Comparison of ENCODE assay signal across 12 cellular contexts in genomic region chr11:77779935-77780334, GRCh38. TPM values are rescaled to one million over a fixed set of nuclear protein-coding genes. Genes with fewer than 3 reads are reported as not detected.
A peak's percentile ranks its signal among the peaks of the same experiment; 100 is the strongest.
DNase-seq lines count a peak whose midpoint lies in the region; ATAC-seq, FAIRE-seq and TF ChIP-seq lines count a peak whose summit lies in the region.
"Had no signal": no experiment of that assay in that cellular context is flagged by ENCODE, and none has a peak within 500 bp of the region (broad histone marks: within the 10 kb centered on the region; RNA-seq: fewer than 3 reads in every experiment).

No MANE protein-coding gene starts in this region.

- POLR2A ChIA-PET in activated CD4-positive, alpha-beta memory T cell treated with anti-CD3 and anti-CD28 coated beads for 36 hours (lab: Charles Lee) = no interaction called here

- H3K4me1 Mint-ChIP-seq in activated CD4-positive, alpha-beta memory T cell treated with anti-CD3 and anti-CD28 coated beads for 36 hours (ENCODE audit: low read depth) = peaks cover 26% of the 10 kb centered on the region

- no peak for TF ChIP-seq POLR2A in GM12892 (IDR thresholded peaks at IDR 0.05; ENCODE audit: low read depth, low read length)

- intact Hi-C loops in activated CD4-positive, alpha-beta memory T cell treated with anti-CD3 and anti-CD28 coated beads for 36 hours (cut with micrococcal nuclease) = loop anchor here (5.0 kb wide), 1 partner anchor 37 kb away; no protein-coding TSS in a partner anchor

- no peak for ATAC-seq in HG03025 (IDR thresholded peaks at IDR 0.05; ENCODE audit: low FRiP score, unreplicated experiment)
- no peak for ATAC-seq in GM21737 (IDR thresholded peaks at IDR 0.05; ENCODE audit: unreplicated experiment)

- no peak for DNase-seq in GM12892 (ENCODE audit: insufficient read length)
- peak; percentile 25 for DNase-seq in NCI-H226
- DNase-seq in cardiac fibroblast (ENCODE audit: low read depth in 2 of 2) = peak; percentile 47 to 66
- peak; percentile 46 to 50 for DNase-seq in lung microvascular endothelial cell (ENCODE audit: low read depth in 2 of 2)
- no peak for DNase-seq in NCI-H146 (lab: John Stamatoyannopoulos, UW)
- no peak for DNase-seq in activated CD4-positive, alpha-beta memory T cell treated with anti-CD3 and anti-CD28 coated beads for 36 hours
- DNase-seq: adrenal gland, Calu3, ovary, substantia nigra had no signal

- FAIRE-seq in GM12892 (lab: Jason Lieb, UNC) = peak; percentile 80

- no peak overlapping the region for H3K4me3 ChIP-seq in cardiac fibroblast (replicated peaks in 1 of 2; ENCODE audit: low read depth in 2 of 2, low read length in 2 of 2)
- H3K4me3 ChIP-seq: adrenal gland, ovary had no signal

- no peak overlapping the region for H3K4me3 Mint-ChIP-seq in activated CD4-positive, alpha-beta memory T cell treated with anti-CD3 and anti-CD28 coated beads for 36 hours

- H3K36me3 Mint-ChIP-seq in activated CD4-positive, alpha-beta memory T cell treated with anti-CD3 and anti-CD28 coated beads for 36 hours = no peaks in the 10 kb centered on the region

- H3K9me3 Mint-ChIP-seq in activated CD4-positive, alpha-beta memory T cell treated with anti-CD3 and anti-CD28 coated beads for 36 hours = no peaks in the 10 kb centered on the region

- no peak for TF ChIP-seq CTCF in cardiac fibroblast (IDR thresholded peaks at IDR 0.05; ENCODE audit: low read depth, low read length)

- no peaks in the 10 kb centered on the region for H3K27me3 Mint-ChIP-seq in activated CD4-positive, alpha-beta memory T cell treated with anti-CD3 and anti-CD28 coated beads for 36 hours

- CTCF ChIA-PET in activated CD4-positive, alpha-beta memory T cell treated with anti-CD3 and anti-CD28 coated beads for 36 hours (lab: Charles Lee) = no interaction called here

- H3K27ac Mint-ChIP-seq in activated CD4-positive, alpha-beta memory T cell treated with anti-CD3 and anti-CD28 coated beads for 36 hours = no peak overlapping the region

RNA-seq across cellular contexts. Expression of gene RSF1, which starts 40.6 kb away (rescaled TPM):
- 25.7 TPM for polyA plus RNA-seq in GM12892 (2012; ENCODE audit: missing spikeins)
- 16.6 and 20.4 TPM in 2 replicates for total RNA-seq in lung microvascular endothelial cell
- total RNA-seq in activated CD4-positive, alpha-beta memory T cell treated with anti-CD3 and anti-CD28 coated beads for 36 hours = 10 to 100 TPM; 48.7 to 52.9 TPM

RNA-seq across cellular contexts. Expression of gene AAMDC, which starts 41.0 kb away (rescaled TPM):
- polyA plus RNA-seq in GM12892 (2012; ENCODE audit: missing spikeins) = 17.0 TPM
- 48.4 and 49.8 TPM in 2 replicates for total RNA-seq in lung microvascular endothelial cell
- total RNA-seq in activated CD4-positive, alpha-beta memory T cell treated with anti-CD3 and anti-CD28 coated beads for 36 hours = 1 to 10 TPM; 9.5 to 10.0 TPM

Comparison
In these comparisons a context has a peak if more than half of its experiments do, and no peak if none do; other contexts are left out.
1. DNase-seq: peak in NCI-H226 (single experiment), cardiac fibroblast (2 of 2) and lung microvascular endothelial cell (2 of 2); none in GM12892 (single experiment), NCI-H146 (single experiment) and activated CD4-positive, alpha-beta memory T cell treated with anti-CD3 and anti-CD28 coated beads for 36 hours (single experiment).